21 cellular contexts compared by ENCODE assay signal in genomic region chr10:59688921-59689351, GRCh38. TPM values are rescaled to one million over a fixed set of nuclear protein-coding genes. Genes with fewer than 3 reads are reported as not detected.
A peak's percentile ranks its signal among the peaks of the same experiment; 100 is the strongest.
DNase-seq lines count a peak whose midpoint lies in the region; ATAC-seq, FAIRE-seq and TF ChIP-seq lines count a peak whose summit lies in the region.
"Had no signal": no experiment of that assay in that cellular context is flagged by ENCODE, and none has a peak within 500 bp of the region (broad histone marks: within the 10 kb centered on the region; RNA-seq: fewer than 3 reads in every experiment).

No MANE protein-coding gene starts in this region.

- H4K20me1 ChIP-seq in BLaER1 (no peaks in the 10 kb centered on the region), keratinocyte (ENCODE audit: control insufficient read depth, extremely low read depth, insufficient read depth, low read length) (no peaks in the 10 kb centered on the region)

- H3K27ac ChIP-seq in BLaER1 (no peak overlapping the region), keratinocyte (ENCODE audit: control insufficient read depth, insufficient read depth, low read length) (no peak overlapping the region)
- H3K27ac ChIP-seq: heart left ventricle, ovary had no signal

- TF ChIP-seq CTCF in keratinocyte (optimal IDR thresholded peaks at IDR 0.05 in 1 of 3, IDR thresholded peaks at IDR 0.05 in 1 of 3, conservative IDR thresholded peaks at IDR 0.05 in 1 of 3; ENCODE audit: extremely low read depth in 1 of 3, insufficient read depth in 2 of 3, low read length in 3 of 3): no peak

- H3K4me2 ChIP-seq in BLaER1 (peak overlapping the region; percentile 6; the same call in 1 of the 2 replicates), keratinocyte (ENCODE audit: control insufficient read depth, extremely low read depth, insufficient read depth, low read depth, low read length) (no peak overlapping the region)

- ATAC-seq in HG02678 (IDR thresholded peaks at IDR 0.05; ENCODE audit: unreplicated experiment) (peak; percentile 57), HG03097 (IDR thresholded peaks at IDR 0.05; ENCODE audit: low FRiP score, unreplicated experiment) (no peak), left lobe of liver (no peak)
- ATAC-seq: heart left ventricle had no signal

- no peaks in the 10 kb centered on the region for H3K9me3 ChIP-seq in BLaER1
- H3K9me3 ChIP-seq in keratinocyte (ENCODE audit: control insufficient read depth, low read depth, low read length): no peaks in the 10 kb centered on the region
- H3K9me3 ChIP-seq: heart left ventricle, ovary had no signal

- H3K9ac ChIP-seq in BLaER1 (no peak overlapping the region), keratinocyte (ENCODE audit: control insufficient read depth, extremely low read depth, insufficient read depth, low read length) (no peak overlapping the region)

- no peak overlapping the region for H2AFZ ChIP-seq in keratinocyte (ENCODE audit: control insufficient read depth, low read length)

- H3K4me1 ChIP-seq in BLaER1 (peaks cover 6% of the 10 kb centered on the region; the same call in 1 of the 2 replicates), keratinocyte (ENCODE audit: control insufficient read depth, extremely low read depth, insufficient read depth, low read length) (peaks cover 7% of the 10 kb centered on the region)
- H3K4me1 ChIP-seq: heart left ventricle had no signal

- FAIRE-seq in keratinocyte (lab: Jason Lieb, UNC): peak; percentile 48
- FAIRE-seq: HTR-8/SVneo had no signal

- dilution Hi-C loops in keratinocyte (cut with MboI; ENCODE audit: extremely low pct_ligation_motif_present, low sequenced_read_pairs): no loop called here

- H3K4me3 ChIP-seq in BLaER1 (no peak overlapping the region), keratinocyte (ENCODE audit: control insufficient read depth in 2 of 3, extremely low read depth in 1 of 3, insufficient read depth in 2 of 3, low read depth in 1 of 3, low read length in 3 of 3) (no peak overlapping the region)
- H3K4me3 ChIP-seq: heart left ventricle, ovary, skin epidermis had no signal

- H3K36me3 ChIP-seq in BLaER1: no peaks in the 10 kb centered on the region
- H3K36me3 ChIP-seq in keratinocyte (ENCODE audit: control insufficient read depth in 2 of 2, extremely low read depth in 1 of 2, insufficient read depth in 2 of 2, low read length in 2 of 2): peaks cover 0 to 2% of the 10 kb centered on the region in 2 experiments
- H3K36me3 ChIP-seq: heart left ventricle, ovary had no signal

- peak; percentile 22 for DNase-seq in NAMALWA (ENCODE audit: low spot score)
- no peak for DNase-seq in keratinocyte (ENCODE audit: low read depth, low spot score)
- DNase-seq in left lobe of liver (ENCODE audit: low spot score): no peak
- no peak for DNase-seq in D341Med (ENCODE audit: low spot score)
- no peak for DNase-seq in globus pallidus (ENCODE audit: low spot score)
- DNase-seq: activated effector memory CD4-positive, alpha-beta T cell treated with Interleukin-2 at 50 U/mL for 16 hours; AML-193; DMS153; erythroblast; HCEC 1CT; heart left ventricle; kidney glomerular epithelial cell; NCI-H1092; NCI-H446 treated with DMSO at 0.1 percent for 48 hours; OCI-M1; ovary had no signal

- H3K27me3 ChIP-seq in BLaER1: no peaks in the 10 kb centered on the region
- H3K27me3 ChIP-seq in keratinocyte (ENCODE audit: control insufficient read depth, extremely low read depth, insufficient read depth, low read length): no peaks in the 10 kb centered on the region
- H3K27me3 ChIP-seq: heart left ventricle, ovary had no signal

- H3K79me2 ChIP-seq in keratinocyte (ENCODE audit: control insufficient read depth, insufficient read depth, low read length): no peaks in the 10 kb centered on the region

- no peaks in the 10 kb centered on the region for H3K9me1 ChIP-seq in keratinocyte (ENCODE audit: control insufficient read depth, extremely low read depth, insufficient read depth, low read length)

RNA-seq across cellular contexts. Expression of gene SLC16A9, which starts 20.7 kb away (rescaled TPM):
- 2.1 to 4.5 TPM (median 2.8 TPM) in 3 replicates for polyA plus RNA-seq in keratinocyte
- polyA plus RNA-seq in keratinocyte (2011; ENCODE audit: low read depth): not detected
- 1.2 and 2.5 TPM in 2 replicates for polyA plus RNA-seq in keratinocyte (2011; cell fraction: cytosol; rRNA removed)
- 3.2 and 4.3 TPM in 2 replicates for polyA plus RNA-seq in keratinocyte (2011; cell fraction: nucleus; rRNA removed)
- polyA plus RNA-seq in keratinocyte (2012; ENCODE audit: low replicate concordance): 0.11 and 1.4 TPM in 2 replicates
- polyA minus RNA-seq in keratinocyte: 1.1 to 3.5 TPM (median 2.1 TPM) in 3 replicates
- polyA minus RNA-seq in keratinocyte (2011; cell fraction: cytosol; rRNA and poly(A)+ RNA removed): 1.3 TPM
- polyA minus RNA-seq in keratinocyte (2011; cell fraction: nucleus; rRNA and poly(A)+ RNA removed): 2.6 and 4.5 TPM in 2 replicates
- total RNA-seq in left lobe of liver: 0.73 TPM
